ENCODE assay signal across 1 cellular context in genomic region chr4:4532371-4532770, GRCh38.
TF ChIP-seq lines count a peak whose summit lies in the region.

No MANE protein-coding gene starts in this region.

TF ChIP-seq in K562, 482 proteins besides CTCF, POLR2A, EP300 and RAD21 (continued from another document and continues in another):
- 0 out of 2 replicates have a peak, but pooled peaks have one; percentile 40 for TF ChIP-seq ZNF766 (CRISPR knock-in tag; conservative IDR thresholded peaks at IDR 0.05)
- TF ChIP-seq ARID1B (IDR thresholded peaks at IDR 0.05) = peak; percentile 95
- TF ChIP-seq ZNF274 (IDR thresholded peaks at IDR 0.05; ENCODE audit: borderline replicate concordance, low read depth, low read length) = no peak
- TF ChIP-seq MAFF (IDR thresholded peaks at IDR 0.05; ENCODE audit: low read length) = peak; percentile 58; the same call in 1 of the 2 replicates
- no peak for TF ChIP-seq NFE2L1 (tag; IDR thresholded peaks at IDR 0.05; ENCODE audit: borderline replicate concordance, low read depth)
- TF ChIP-seq NCOA2 (IDR thresholded peaks at IDR 0.05; ENCODE audit: partially characterized antibody in 2 of 2) = no peak
- no peak for TF ChIP-seq PHF21A (IDR thresholded peaks at IDR 0.05; ENCODE audit: borderline replicate concordance, low read depth)
- TF ChIP-seq POLR2AphosphoS5 (IDR thresholded peaks at IDR 0.05; ENCODE audit: control insufficient read depth, insufficient read depth, low read depth, low read length) = no peak
- peak; percentile 47; the same call in 1 of the 2 replicates for TF ChIP-seq MAFK (IDR thresholded peaks at IDR 0.05; ENCODE audit: low read length)
- TF ChIP-seq RUNX1 (IDR thresholded peaks at IDR 0.05; ENCODE audit: low read depth) = no peak
- TF ChIP-seq HIVEP1 (CRISPR knock-in tag; IDR thresholded peaks at IDR 0.05) = no peak
- no peak for TF ChIP-seq DEAF1 (CRISPR knock-in tag; IDR thresholded peaks at IDR 0.05)
- no peak for TF ChIP-seq ZNF398 (CRISPR knock-in tag; IDR thresholded peaks at IDR 0.05)
- TF ChIP-seq HCFC1 (IDR thresholded peaks at IDR 0.05; ENCODE audit: low read depth, low read length) = no peak
- no peak for TF ChIP-seq YBX1 (IDR thresholded peaks at IDR 0.05)
- TF ChIP-seq LEF1 (IDR thresholded peaks at IDR 0.05) = peak; percentile 65
- no peak for TF ChIP-seq HNRNPL (IDR thresholded peaks at IDR 0.05; ENCODE audit: low read depth, low read length)
- TF ChIP-seq GABPA (tag; conservative IDR thresholded peaks at IDR 0.05; ENCODE audit: low read depth) = no peak
- TF ChIP-seq ZEB2 (IDR thresholded peaks at IDR 0.05) = peak; percentile 42; the same call in 1 of the 2 replicates
- no peak for TF ChIP-seq E2F5 (CRISPR knock-in tag; IDR thresholded peaks at IDR 0.05)
- TF ChIP-seq CBX3 (IDR thresholded peaks at IDR 0.05; ENCODE audit: borderline replicate concordance in 1 of 2, low read length in 2 of 2) = no peak
- no peak for TF ChIP-seq SAFB2 (IDR thresholded peaks at IDR 0.05; ENCODE audit: borderline replicate concordance, low read depth, low read length, severe bottlenecking)
- peak; percentile 86 for TF ChIP-seq CBFA2T2 (conservative IDR thresholded peaks at IDR 0.05)
- TF ChIP-seq AFF1 (IDR thresholded peaks at IDR 0.05; ENCODE audit: low read depth in 1 of 2, partially characterized antibody in 2 of 2) = peak in 1 of 2 experiments; percentile 52
- TF ChIP-seq PREB (CRISPR knock-in tag; IDR thresholded peaks at IDR 0.05) = no peak
- no peak for TF ChIP-seq ZNF23 (CRISPR knock-in tag; IDR thresholded peaks at IDR 0.05)
- peak; percentile 75 for TF ChIP-seq MECOM (CRISPR knock-in tag; IDR thresholded peaks at IDR 0.05)
- no peak for TF ChIP-seq ZKSCAN1 (IDR thresholded peaks at IDR 0.05; ENCODE audit: low read depth, low read length)
- TF ChIP-seq WHSC1 (IDR thresholded peaks at IDR 0.05; ENCODE audit: low read length) = no peak
- no peak for TF ChIP-seq TCFL5 (CRISPR knock-in tag; conservative IDR thresholded peaks at IDR 0.05)
- 0 out of 2 replicates have a peak, but pooled peaks have one; percentile 64 for TF ChIP-seq NBN (IDR thresholded peaks at IDR 0.05; ENCODE audit: low read depth)
- TF ChIP-seq C11orf30 (IDR thresholded peaks at IDR 0.05; ENCODE audit: low read depth) = peak; percentile 60
- TF ChIP-seq ZNF133 (CRISPR knock-in tag; IDR thresholded peaks at IDR 0.05) = no peak
- TF ChIP-seq MGA (IDR thresholded peaks at IDR 0.05) = no peak
- no peak for TF ChIP-seq ZNF512 (tag; IDR thresholded peaks at IDR 0.05)
- no peak for TF ChIP-seq MYC (IDR thresholded peaks at IDR 0.05; ENCODE audit: low read depth, low read length)
- TF ChIP-seq MYC (CRISPR knock-in tag; IDR thresholded peaks at IDR 0.05; ENCODE audit: borderline replicate concordance, low read depth) = no peak
- no peak for TF ChIP-seq SMARCB1 (IDR thresholded peaks at IDR 0.05; ENCODE audit: insufficient read length, low read depth)
- TF ChIP-seq KDM2B (CRISPR knock-in tag; IDR thresholded peaks at IDR 0.05) = no peak
